In genomic region chr5:123094919-123095693, GRCh38 we compare ENCODE assay signal across 13 cellular contexts. TPM values are rescaled to one million over a fixed set of nuclear protein-coding genes. Genes with fewer than 3 reads are reported as not detected.
A peak's percentile ranks its signal among the peaks of the same experiment; 100 is the strongest.
DNase-seq lines count a peak whose midpoint lies in the region; ATAC-seq, FAIRE-seq and TF ChIP-seq lines count a peak whose summit lies in the region.
"Had no signal": no experiment of that assay in that cellular context is flagged by ENCODE, and none has a peak within 500 bp of the region (broad histone marks: within the 10 kb centered on the region; RNA-seq: fewer than 3 reads in every experiment).

No MANE protein-coding gene starts in this region.

- no peak for TF ChIP-seq CTCF in endothelial cell of umbilical vein (IDR thresholded peaks at IDR 0.05; ENCODE audit: extremely low read depth in 1 of 2, insufficient read depth in 1 of 2, low read depth in 1 of 2, low read length in 2 of 2)
- peak; percentile 57 for TF ChIP-seq CTCF in type B pancreatic cell (conservative IDR thresholded peaks at IDR 0.05)

- no peak overlapping the region for H3K4me2 ChIP-seq in endothelial cell of umbilical vein (ENCODE audit: insufficient read depth, low read length)

- POLR2A ChIA-PET in endothelial cell of umbilical vein (lab: Charles Lee), result no interaction called here

- no TSS peak for BruUV-seq in endothelial cell of umbilical vein (replicated peaks; lab: Mats Ljungman, UMichigan)

- TF ChIP-seq POLR2A in endothelial cell of umbilical vein (IDR thresholded peaks at IDR 0.05; ENCODE audit: low read depth, low read length), result no peak

- no peak overlapping the region for H3K4me3 ChIP-seq in endothelial cell of umbilical vein (replicated peaks in 1 of 3; ENCODE audit: insufficient read depth in 1 of 3, low read depth in 1 of 3, low read length in 3 of 3)
- H3K4me3 ChIP-seq in mesodermal cell (ENCODE audit: extremely low read depth, insufficient read depth, low read length, poor library complexity, severe bottlenecking), result peak overlapping the region; percentile 24

- H3K27me3 Mint-ChIP-seq in activated T-cell treated with anti-CD3 and anti-CD28 coated beads, Interleukin-2, amount 50 U/mL, for 72 hours (ENCODE audit: low read depth), result peaks cover 81% of the 10 kb centered on the region
- H3K27me3 Mint-ChIP-seq in type B pancreatic cell, result peaks cover 94% of the 10 kb centered on the region

- no peak overlapping the region for H2AFZ ChIP-seq in endothelial cell of umbilical vein (ENCODE audit: low read depth, low read length)

- peaks cover 13% of the 10 kb centered on the region for H3K4me1 Mint-ChIP-seq in activated T-cell treated with anti-CD3 and anti-CD28 coated beads, Interleukin-2, amount 50 U/mL, for 72 hours (ENCODE audit: low read depth)
- peaks cover 23% of the 10 kb centered on the region for H3K4me1 Mint-ChIP-seq in type B pancreatic cell (ENCODE audit: unreplicated experiment)

- H3K27ac ChIP-seq in endothelial cell of umbilical vein (ENCODE audit: insufficient read depth, low read depth, low read length) (no peak overlapping the region), mesodermal cell (ENCODE audit: low read depth, low read length, severe bottlenecking) (no peak overlapping the region)
- H3K27ac ChIP-seq: HL-60 had no signal

- intact Hi-C loops in endothelial cell of umbilical vein (cut with micrococcal nuclease), result loop anchor here (5.0 to 10.0 kb wide), 4 partner anchors 200 to 578 kb away; partner anchors contain the start of gene SNX24

- no peaks in the 10 kb centered on the region for H4K20me1 ChIP-seq in endothelial cell of umbilical vein (replicated peaks; ENCODE audit: control insufficient read depth, extremely low read depth, insufficient read depth, low read length)

- H3K27ac Mint-ChIP-seq in activated T-cell treated with anti-CD3 and anti-CD28 coated beads, Interleukin-2, amount 50 U/mL, for 72 hours, result no peak overlapping the region
- no peak overlapping the region for H3K27ac Mint-ChIP-seq in type B pancreatic cell

- no peaks in the 10 kb centered on the region for H3K9me1 ChIP-seq in endothelial cell of umbilical vein (replicated peaks; ENCODE audit: control insufficient read depth, extremely low read depth, insufficient read depth, low read length)

- dilution Hi-C loops in endothelial cell of umbilical vein (cut with MboI; ENCODE audit: extremely low pct_ligation_motif_present, low sequenced_read_pairs), result no loop called here

- no peaks in the 10 kb centered on the region for H3K9me3 ChIP-seq in endothelial cell of umbilical vein (replicated peaks; ENCODE audit: control insufficient read depth, insufficient read depth, low read length)
- no peaks in the 10 kb centered on the region for H3K9me3 ChIP-seq in mesodermal cell (ENCODE audit: control insufficient read depth, low read length)
- H3K9me3 ChIP-seq: Caco-2 had no signal

- H3K4me3 Mint-ChIP-seq in activated T-cell treated with anti-CD3 and anti-CD28 coated beads, Interleukin-2, amount 50 U/mL, for 72 hours, result peak overlapping the region; percentile 67 to 71
- peak overlapping the region; percentile 71 for H3K4me3 Mint-ChIP-seq in type B pancreatic cell

- H3K9ac ChIP-seq in endothelial cell of umbilical vein (replicated peaks; ENCODE audit: extremely low read depth, insufficient read depth, low read length), result no peak overlapping the region

- WGBS in mesodermal cell (ENCODE audit: insufficient coverage in 2 of 2), 2 experiments, result 2 to 3% methylated on average over 21 to 53 of the region's 63 CpGs

- no peaks in the 10 kb centered on the region for H3K79me2 ChIP-seq in endothelial cell of umbilical vein (ENCODE audit: control insufficient read depth, insufficient read depth, low read length)

- no peak for FAIRE-seq in endothelial cell of umbilical vein (lab: Jason Lieb, UNC)
- FAIRE-seq: A204.1 had no signal

- H3K36me3 ChIP-seq in endothelial cell of umbilical vein (ENCODE audit: control insufficient read depth in 2 of 2, extremely low read depth in 1 of 2, insufficient read depth in 2 of 2, low read length in 2 of 2) (no peaks in the 10 kb centered on the region), mesodermal cell (ENCODE audit: control insufficient read depth, insufficient read depth, low read length) (peaks cover 1% of the 10 kb centered on the region)

- no peaks in the 10 kb centered on the region for H3K9me3 Mint-ChIP-seq in activated T-cell treated with anti-CD3 and anti-CD28 coated beads, Interleukin-2, amount 50 U/mL, for 72 hours
- no peaks in the 10 kb centered on the region for H3K9me3 Mint-ChIP-seq in type B pancreatic cell

- no peak for DNase-seq in activated T-cell treated with anti-CD3 and anti-CD28 coated beads, Interleukin-2, amount 50 U/mL, for 72 hours
- DNase-seq in activated T-cell treated with anti-CD3 and anti-CD28 coated beads for 4 hours (no peak), endothelial cell of umbilical vein (ENCODE audit: low read depth, low spot score) (no peak), type B pancreatic cell (ENCODE audit: extremely low spot score, unreplicated experiment) (no peak), NCI-H187 treated with DMSO at 0.1 percent for 48 hours (lab: John Stamatoyannopoulos, UW) (no peak)
- DNase-seq: activated CD4-positive, alpha-beta T cell treated with anti-CD3 and anti-CD28 coated beads, Interleukin-2, amount 50 U/mL, for 1 hour; Caco-2; PC-3 had no signal

- CTCF ChIA-PET in endothelial cell of umbilical vein (lab: Charles Lee), result no interaction called here

- peaks cover 1 to 2% of the 10 kb centered on the region in 2 donors for H3K36me3 Mint-ChIP-seq in activated T-cell treated with anti-CD3 and anti-CD28 coated beads, Interleukin-2, amount 50 U/mL, for 72 hours (ENCODE audit: insufficient read depth in 2 of 2)
- H3K36me3 Mint-ChIP-seq in type B pancreatic cell, result peaks cover 13% of the 10 kb centered on the region

- peak; percentile 27 to 42 for ATAC-seq in activated T-cell treated with anti-CD3 and anti-CD28 coated beads, Interleukin-2, amount 50 U/mL, for 72 hours (replicated peaks in 1 of 2)
- ATAC-seq in GM21423 (IDR thresholded peaks at IDR 0.05; ENCODE audit: unreplicated experiment), result no peak
- no peak for ATAC-seq in activated CD4-positive, CD25-positive, alpha-beta regulatory T cell treated with anti-CD3 and anti-CD28 coated beads, Interleukin-2, amount 50 U/mL, for 24 hours
- ATAC-seq: PC-3 had no signal

- peaks cover 4% of the 10 kb centered on the region for H3K4me1 ChIP-seq in endothelial cell of umbilical vein (ENCODE audit: control insufficient read depth, extremely low read depth, insufficient read depth, low read length)
- peaks cover 31% of the 10 kb centered on the region for H3K4me1 ChIP-seq in mesodermal cell (ENCODE audit: control insufficient read depth, insufficient read depth, low read length, poor library complexity, severe bottlenecking)
- H3K4me1 ChIP-seq: Caco-2 had no signal

- H3K27me3 ChIP-seq in endothelial cell of umbilical vein (ENCODE audit: control insufficient read depth in 2 of 2, insufficient read depth in 2 of 2, low read length in 2 of 2), result peaks cover 82 to 99% of the 10 kb centered on the region in 2 experiments

TF ChIP-seq in endothelial cell of umbilical vein, 7 proteins besides CTCF, POLR2A, EP300 and RAD21:
- TF ChIP-seq MYC (IDR thresholded peaks at IDR 0.05; ENCODE audit: low read depth, low read length), result no peak
- no peak for TF ChIP-seq JUN (IDR thresholded peaks at IDR 0.05; ENCODE audit: borderline replicate concordance, insufficient read depth, insufficient read length, low read depth)
- peak; percentile 92 for TF ChIP-seq EZH2 (IDR thresholded peaks at IDR 0.05; ENCODE audit: borderline replicate concordance, low read depth, low read length, severe bottlenecking)
- TF ChIP-seq POLR2AphosphoS5 (IDR thresholded peaks at IDR 0.05; ENCODE audit: insufficient read depth, low read depth, low read length), result no peak

RNA-seq across cellular contexts. Expression of gene PRDM6, which starts 6.1 kb away (rescaled TPM):
- 1 to 10 TPM in 1 of 2 donors, not detected in 1; 1.1 TPM for total RNA-seq in activated T-cell treated with anti-CD3 and anti-CD28 coated beads, Interleukin-2, amount 50 U/mL, for 72 hours
- total RNA-seq in endothelial cell of umbilical vein, result 0.04 TPM in 1 of 2 replicates, not detected in the other
- polyA plus RNA-seq in endothelial cell of umbilical vein, result 0.02 and 0.26 TPM in 2 replicates
- 0.04 TPM in 1 of 2 replicates, not detected in the other for polyA plus RNA-seq in endothelial cell of umbilical vein (2011; cell fraction: cytosol; rRNA removed)
- polyA plus RNA-seq in endothelial cell of umbilical vein (2011; cell fraction: nucleus; rRNA removed), result 0.40 and 0.66 TPM in 2 replicates
- polyA plus RNA-seq in endothelial cell of umbilical vein (2012), result not detected in 2 replicates
- not detected in 2 replicates for polyA minus RNA-seq in endothelial cell of umbilical vein
- polyA minus RNA-seq in endothelial cell of umbilical vein (2011; cell fraction: cytosol; rRNA and poly(A)+ RNA removed), result 0.20 TPM
- 0.10 TPM in 1 of 2 replicates, not detected in the other for polyA minus RNA-seq in endothelial cell of umbilical vein (2011; cell fraction: nucleus; rRNA and poly(A)+ RNA removed)
- polyA plus RNA-seq in mesodermal cell (2013, experiment 1 of 2), result 6.3 TPM
- polyA plus RNA-seq in mesodermal cell (2013, experiment 2 of 2), result 5.7 TPM
- 1.1 and 3.2 TPM in 2 replicates for total RNA-seq in type B pancreatic cell (ENCODE audit: low replicate concordance)
- total RNA-seq: PC-3 had no signal

RNA-seq across cellular contexts. Expression of gene PPIC, which starts 58.6 kb away (rescaled TPM):
- total RNA-seq in activated T-cell treated with anti-CD3 and anti-CD28 coated beads, Interleukin-2, amount 50 U/mL, for 72 hours, result not detected
- total RNA-seq in endothelial cell of umbilical vein, result 26.5 TPM in 2 replicates
- 34.7 and 36.4 TPM in 2 replicates for polyA plus RNA-seq in endothelial cell of umbilical vein
- polyA plus RNA-seq in endothelial cell of umbilical vein (2011; cell fraction: cytosol; rRNA removed), result 33.3 and 34.3 TPM in 2 replicates
- polyA plus RNA-seq in endothelial cell of umbilical vein (2011; cell fraction: nucleus; rRNA removed), result 7.6 and 9.2 TPM in 2 replicates
- 35.8 and 39.6 TPM in 2 replicates for polyA plus RNA-seq in endothelial cell of umbilical vein (2012)
- polyA minus RNA-seq in endothelial cell of umbilical vein, result 42.2 and 53.6 TPM in 2 replicates
- polyA minus RNA-seq in endothelial cell of umbilical vein (2011; cell fraction: cytosol; rRNA and poly(A)+ RNA removed), result 12.7 TPM
- polyA minus RNA-seq in endothelial cell of umbilical vein (2011; cell fraction: nucleus; rRNA and poly(A)+ RNA removed), result 2.7 and 3.4 TPM in 2 replicates
- polyA plus RNA-seq in mesodermal cell (2013, experiment 1 of 2), result 33.5 TPM
- polyA plus RNA-seq in mesodermal cell (2013, experiment 2 of 2), result 39.4 TPM
- 23.4 and 57.7 TPM in 2 replicates for total RNA-seq in type B pancreatic cell (ENCODE audit: low replicate concordance)

Comparison
In these comparisons a context has a peak if more than half of its experiments do, and no peak if none do; other contexts are left out.
1. ATAC-seq: peak in activated T-cell treated with anti-CD3 and anti-CD28 coated beads, Interleukin-2, amount 50 U/mL, for 72 hours (2 of 2); none in GM21423 (single experiment) and activated CD4-positive, CD25-positive, alpha-beta regulatory T cell treated with anti-CD3 and anti-CD28 coated beads, Interleukin-2, amount 50 U/mL, for 24 hours (0 of 2).
2. RNA of gene PPIC, which starts 58.6 kb away (total RNA-seq): 26.5 TPM in endothelial cell of umbilical vein and 23.4 to 57.7 TPM in type B pancreatic cell; not detected in activated T-cell treated with anti-CD3 and anti-CD28 coated beads, Interleukin-2, amount 50 U/mL, for 72 hours; every median in the first group is over 10 times any median in the second.